8 cellular contexts compared by ENCODE assay signal in genomic region chr7:139714163-139714901, GRCh38.
DNase-seq lines count a peak whose midpoint lies in the region; ATAC-seq and TF ChIP-seq lines count a peak whose summit lies in the region.

No MANE protein-coding gene starts in this region.

- no peak overlapping the region for H3K4me3 ChIP-seq in Panc1 (ENCODE audit: low read depth in 2 of 2, low read length in 2 of 2)

- H3K9me3 ChIP-seq in Panc1 (ENCODE audit: control insufficient read depth, insufficient read depth, low read depth, low read length) = no peaks in the 10 kb centered on the region

- POLR2A ChIA-PET in Panc1 (lab: Charles Lee) = no interaction called here

- DNase-seq in Panc1 (ENCODE audit: low read depth, low spot score) = no peak
- DNase-seq in lung microvascular endothelial cell (ENCODE audit: low read depth in 2 of 2) = peak; percentile 88
- no peak for DNase-seq in stimulated activated CD4-positive, alpha-beta T cell treated with anti-CD3 and anti-CD28 coated beads, Interleukin-1b, Interleukin-23, amount 100 ng/mL, for 48 hours
- DNase-seq in NCI-H187 (lab: John Stamatoyannopoulos, UW) = no peak
- no peak for DNase-seq in NCI-H2227 treated with DMSO at 0.1 percent for 48 hours (lab: John Stamatoyannopoulos, UW)
- no peak for DNase-seq in superior temporal gyrus (ENCODE audit: extremely low spot score)

- BruUV-seq in Panc1 (replicated peaks; lab: Mats Ljungman, UMichigan) = no TSS peak

- no peaks in the 10 kb centered on the region for H3K27me3 ChIP-seq in Panc1 (ENCODE audit: control insufficient read depth, insufficient read depth, low read length)

- in situ Hi-C loops in Panc1 (cut with HindIII; ENCODE audit: low pct_unique_long_range_greater_than_20kb, low sequenced_read_pairs) = no loop called here

- no peak for TF ChIP-seq CTCF in Panc1 (IDR thresholded peaks at IDR 0.05)

- ATAC-seq in GM18508 (IDR thresholded peaks at IDR 0.05; ENCODE audit: insufficient read depth, unreplicated experiment) (peak; percentile 95), GM21825 (IDR thresholded peaks at IDR 0.05; ENCODE audit: unreplicated experiment) (peak; percentile 94), Panc1 (0 out of 2 replicates have a peak, but pooled peaks have one; percentile 14)

- H3K36me3 ChIP-seq in Panc1 (ENCODE audit: control insufficient read depth, insufficient read depth, low read length) = no peaks in the 10 kb centered on the region

- intact Hi-C loops in Panc1 (cut with micrococcal nuclease; ENCODE audit: unreplicated experiment) = no loop called here

- CTCF ChIA-PET in Panc1 (lab: Charles Lee) = no interaction called here

- H3K4me1 ChIP-seq in Panc1 (ENCODE audit: control insufficient read depth, insufficient read depth, low read length) = no peaks in the 10 kb centered on the region

- no peak overlapping the region for H3K27ac ChIP-seq in Panc1 (ENCODE audit: low read length)

Comparison
In these comparisons a context has a peak if more than half of its experiments do, and no peak if none do; other contexts are left out.
1. ATAC-seq: peak in every context shown above with its lines; median percentile 95 in GM18508; 94 in GM21825; 14 in Panc1.
2. DNase-seq: peak in lung microvascular endothelial cell (2 of 2); none in Panc1 (single experiment), stimulated activated CD4-positive, alpha-beta T cell treated with anti-CD3 and anti-CD28 coated beads, Interleukin-1b, Interleukin-23, amount 100 ng/mL, for 48 hours (single experiment), NCI-H187 (0 of 2), NCI-H2227 treated with DMSO at 0.1 percent for 48 hours (single experiment) and superior temporal gyrus (single experiment).